In genomic region chr2:200862532-200863000, GRCh38 we compare ENCODE assay signal across 8 cellular contexts. TPM values are rescaled to one million over a fixed set of nuclear protein-coding genes. Genes with fewer than 3 reads are reported as not detected.
DNase-seq lines count a peak whose midpoint lies in the region; ATAC-seq and TF ChIP-seq lines count a peak whose summit lies in the region.

No MANE protein-coding gene starts in this region.

- H3K9me3 ChIP-seq in prostate gland: no peaks in the 10 kb centered on the region

- peak; percentile 81 for TF ChIP-seq POLR2A in prostate gland (IDR thresholded peaks at IDR 0.05)

- ATAC-seq in GM18498 (IDR thresholded peaks at IDR 0.05; ENCODE audit: unreplicated experiment) (no peak), HG03045 (IDR thresholded peaks at IDR 0.05; ENCODE audit: unreplicated experiment) (no peak)

- peak overlapping the region; percentile 98 for H3K4me3 ChIP-seq in fibroblast of pulmonary artery (replicated peaks; ENCODE audit: low read depth, low read length)
- H3K4me3 ChIP-seq in prostate gland: peak overlapping the region; percentile 87 to 90

- WGBS in prostate gland: 0% methylated on average over 13 of the region's 13 CpGs

- no peaks in the 10 kb centered on the region for H3K27me3 ChIP-seq in prostate gland (replicated peaks; ENCODE audit: insufficient read depth)

- H3K36me3 ChIP-seq in prostate gland: peaks cover 2 to 8% of the 10 kb centered on the region in 2 donors

- intact Hi-C loops in prostate gland (cut with DNase I): no loop called here

- peak overlapping the region; percentile 100 for H3K27ac ChIP-seq in prostate gland

- DNase-seq in NCI-H2196 (lab: John Stamatoyannopoulos, UW; ENCODE audit: unreplicated experiment) (peak; percentile 27), NCI-H2196 treated with DMSO at 0.1 percent for 48 hours (lab: John Stamatoyannopoulos, UW; ENCODE audit: unreplicated experiment) (no peak), NCI-H748 treated with DMSO at 0.1 percent for 48 hours (lab: John Stamatoyannopoulos, UW) (peak; percentile 18), fibroblast of pulmonary artery (ENCODE audit: low read depth) (peak; percentile 70), prostate gland (ENCODE audit: low spot score) (peak; percentile 55)
- DNase-seq in activated T-cell treated with anti-CD3 and anti-CD28 coated beads, Interleukin-2, amount 50 U/mL, for 48 hours: peak; percentile 71 to 74

- H3K4me1 ChIP-seq in prostate gland (replicated peaks): peaks cover 5% of the 10 kb centered on the region

- TF ChIP-seq CTCF in fibroblast of pulmonary artery (IDR thresholded peaks at IDR 0.05; ENCODE audit: low read length, missing control alignments) (no peak), prostate gland (IDR thresholded peaks at IDR 0.05) (no peak)

RNA-seq across cellular contexts. Expression of gene CLK1, which starts 1.9 kb away (rescaled TPM):
- 100 to 1,000 TPM; 126 to 131 TPM for total RNA-seq in prostate gland

RNA-seq across cellular contexts. Expression of gene PPIL3, which starts 26.3 kb away (rescaled TPM):
- total RNA-seq in prostate gland: 10 to 100 TPM; 15.2 to 30.1 TPM

RNA-seq across cellular contexts. Expression of gene NIF3L1, which starts 26.6 kb away (rescaled TPM):
- total RNA-seq in prostate gland: 10 to 100 TPM; 22.4 to 27.7 TPM

RNA-seq across cellular contexts. Expression of gene BZW1, which starts 50.9 kb away (rescaled TPM):
- total RNA-seq in prostate gland: 100 to 1,000 TPM; 219 to 232 TPM
